In the genomic region with DNA sequence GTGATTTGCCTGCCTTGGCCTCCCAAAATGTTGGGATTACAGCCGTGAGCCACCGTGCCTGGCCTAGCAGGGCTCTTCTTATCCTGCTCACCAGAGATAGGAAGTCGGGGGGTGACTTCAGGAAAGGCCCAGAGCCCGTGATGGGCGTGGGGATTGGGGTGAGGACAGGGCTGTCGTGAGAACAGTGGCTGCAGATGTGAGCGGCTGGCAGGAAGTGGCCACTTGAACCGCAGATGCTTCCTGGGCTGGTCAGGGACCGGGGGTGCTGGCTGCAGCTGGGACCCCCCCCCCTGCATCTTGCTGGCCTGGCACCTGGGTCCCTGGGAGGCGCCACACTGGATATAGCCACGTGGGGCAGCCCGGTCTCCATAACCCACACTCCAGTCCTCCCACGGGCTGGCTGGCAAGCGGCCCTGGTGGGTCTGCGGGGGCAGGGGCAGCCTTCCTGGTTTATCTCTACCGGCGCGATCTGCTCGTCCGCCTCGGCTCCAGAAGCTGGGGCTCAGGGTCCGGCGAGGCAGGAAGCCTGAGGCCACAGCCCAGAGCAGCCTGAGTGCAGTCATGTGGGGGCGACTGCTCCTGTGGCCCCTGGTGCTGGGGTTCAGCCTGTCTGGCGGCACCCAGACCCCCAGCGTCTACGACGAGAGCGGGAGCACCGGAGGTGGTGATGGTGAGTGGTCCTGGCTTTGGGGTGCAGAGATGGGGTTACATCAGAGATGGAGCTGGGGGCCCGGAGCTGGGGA, we compare ENCODE assay signal across 8 cellular contexts. TPM values are rescaled to one million over a fixed set of nuclear protein-coding genes. Genes with fewer than 3 reads are reported as not detected.
A peak's percentile ranks its signal among the peaks of the same experiment; 100 is the strongest.
DNase-seq lines count a peak whose midpoint lies in the region; FAIRE-seq and TF ChIP-seq lines count a peak whose summit lies in the region.

A gene (plus strand): TSS at position 371 of the 743 bp plus-strand sequence. CDS start 191 bp downstream, at position 562.

- no peak for FAIRE-seq in H54 (lab: Jason Lieb, UNC)

- DNase-seq in A172 (ENCODE audit: low spot score) (peak; percentile 44), SKM-1 (lab: John Stamatoyannopoulos, UW; ENCODE audit: unreplicated experiment) (peak; percentile 4), islet precursor cell (peak; percentile 46), NCI-H128 (lab: John Stamatoyannopoulos, UW; ENCODE audit: unreplicated experiment) (no peak), occipital lobe (lab: John Stamatoyannopoulos, UW) (no peak), H54 (ENCODE audit: insufficient read length, low spot score) (no peak)
- DNase-seq in activated effector memory CD4-positive, alpha-beta T cell treated with Interleukin-2 at 50 U/mL for 16 hours: no peak

- peak; percentile 45 for TF ChIP-seq POLR2A in GM19193 (IDR thresholded peaks at IDR 0.05; ENCODE audit: extremely low read depth, insufficient read depth, insufficient read length)
- TF ChIP-seq POLR2A in H54 (IDR thresholded peaks at IDR 0.05; ENCODE audit: low read depth, low read length): no peak

RNA-seq across cellular contexts. Expression of the gene that starts here (rescaled TPM):
- not detected in 2 replicates for total RNA-seq in A172 (2014; rRNA removed; shearing (Covaris generic))
- total RNA-seq in occipital lobe: under 0.01 TPM

Comparison
In these comparisons a context has a peak if more than half of its experiments do, and no peak if none do; other contexts are left out.
1. Peak in DNase-seq in A172; RNA of the gene not detected or under 1 TPM.
2. DNase-seq: peak in SKM-1 (single experiment) and islet precursor cell (single experiment); none in activated effector memory CD4-positive, alpha-beta T cell treated with Interleukin-2 at 50 U/mL for 16 hours (single experiment), NCI-H128 (single experiment), occipital lobe (single experiment) and H54 (single experiment).